8 cellular contexts compared by ENCODE assay signal in genomic region chr7:157302314-157302711, GRCh38.
A peak's percentile ranks its signal among the peaks of the same experiment; 100 is the strongest.
DNase-seq lines count a peak whose midpoint lies in the region; ATAC-seq and TF ChIP-seq lines count a peak whose summit lies in the region.

No MANE protein-coding gene starts in this region.

- H3K27ac ChIP-seq in OCI-LY1 (ENCODE audit: low read depth, low read length, poor library complexity, severe bottlenecking) = peak overlapping the region; percentile 65

- H2AFZ ChIP-seq in OCI-LY1 (ENCODE audit: low read length) = no peak overlapping the region

- H3K27me3 ChIP-seq in OCI-LY1 (ENCODE audit: insufficient read depth, low read length) = no peaks in the 10 kb centered on the region

- no peak for TF ChIP-seq CTCF in OCI-LY1 (IDR thresholded peaks at IDR 0.05; ENCODE audit: low read length)

- peaks cover 27% of the 10 kb centered on the region for H3K4me1 ChIP-seq in OCI-LY1 (ENCODE audit: insufficient read depth, low read length, severe bottlenecking)

- H3K9ac ChIP-seq in OCI-LY1 (ENCODE audit: low read length) = peak overlapping the region; percentile 15; the same call in 1 of the 2 replicates

- DNase-seq in SKM-1 treated with dmso at 0.1 percent for 144 hours (lab: John Stamatoyannopoulos, UW; ENCODE audit: unreplicated experiment) (peak; percentile 22), SKM-1 (lab: John Stamatoyannopoulos, UW; ENCODE audit: unreplicated experiment) (no peak), activated T-cell treated with anti-CD3 and anti-CD28 coated beads for 4 hours (peak; percentile 76), germinal center (ENCODE audit: low spot score) (peak; percentile 86), NCI-H524 treated with DMSO at 0.1 percent for 48 hours (lab: John Stamatoyannopoulos, UW) (no peak)
- peak; percentile 60 to 82 for DNase-seq in stimulated activated CD4-positive, alpha-beta T cell treated with anti-CD3 and anti-CD28 coated beads, Interleukin-1b, Interleukin-23, amount 100 ng/mL, for 1 hour (ENCODE audit: low read depth in 2 of 2)

- no peaks in the 10 kb centered on the region for H3F3A ChIP-seq in OCI-LY1 (ENCODE audit: insufficient read depth, low read length)

- no peaks in the 10 kb centered on the region for H3K36me3 ChIP-seq in OCI-LY1 (ENCODE audit: insufficient read depth, low read length)

- H3K4me3 ChIP-seq in OCI-LY1 (ENCODE audit: low read depth, low read length, poor library complexity, severe bottlenecking) = peak overlapping the region; percentile 13

- H3K79me2 ChIP-seq in OCI-LY1 (ENCODE audit: insufficient read depth, low read length) = no peaks in the 10 kb centered on the region

- no peaks in the 10 kb centered on the region for H3K9me3 ChIP-seq in OCI-LY1 (ENCODE audit: low read length)

- H3K9me2 ChIP-seq in OCI-LY1 (ENCODE audit: low read depth, low read length) = no peaks in the 10 kb centered on the region

- ATAC-seq in HG03045 (IDR thresholded peaks at IDR 0.05; ENCODE audit: unreplicated experiment) = peak; percentile 85

- no peaks in the 10 kb centered on the region for H4K20me1 ChIP-seq in OCI-LY1 (ENCODE audit: insufficient read depth, low read length)

- H3K4me2 ChIP-seq in OCI-LY1 (ENCODE audit: low read length) = peak overlapping the region; percentile 38

Comparison
In these comparisons a context has a peak if more than half of its experiments do, and no peak if none do; other contexts are left out.
1. DNase-seq: peak in SKM-1 treated with dmso at 0.1 percent for 144 hours (single experiment), activated T-cell treated with anti-CD3 and anti-CD28 coated beads for 4 hours (single experiment), germinal center (single experiment) and stimulated activated CD4-positive, alpha-beta T cell treated with anti-CD3 and anti-CD28 coated beads, Interleukin-1b, Interleukin-23, amount 100 ng/mL, for 1 hour (2 of 2); none in SKM-1 (single experiment) and NCI-H524 treated with DMSO at 0.1 percent for 48 hours (single experiment).